ENCODE assay signal across 21 cellular contexts in the genomic region with DNA sequence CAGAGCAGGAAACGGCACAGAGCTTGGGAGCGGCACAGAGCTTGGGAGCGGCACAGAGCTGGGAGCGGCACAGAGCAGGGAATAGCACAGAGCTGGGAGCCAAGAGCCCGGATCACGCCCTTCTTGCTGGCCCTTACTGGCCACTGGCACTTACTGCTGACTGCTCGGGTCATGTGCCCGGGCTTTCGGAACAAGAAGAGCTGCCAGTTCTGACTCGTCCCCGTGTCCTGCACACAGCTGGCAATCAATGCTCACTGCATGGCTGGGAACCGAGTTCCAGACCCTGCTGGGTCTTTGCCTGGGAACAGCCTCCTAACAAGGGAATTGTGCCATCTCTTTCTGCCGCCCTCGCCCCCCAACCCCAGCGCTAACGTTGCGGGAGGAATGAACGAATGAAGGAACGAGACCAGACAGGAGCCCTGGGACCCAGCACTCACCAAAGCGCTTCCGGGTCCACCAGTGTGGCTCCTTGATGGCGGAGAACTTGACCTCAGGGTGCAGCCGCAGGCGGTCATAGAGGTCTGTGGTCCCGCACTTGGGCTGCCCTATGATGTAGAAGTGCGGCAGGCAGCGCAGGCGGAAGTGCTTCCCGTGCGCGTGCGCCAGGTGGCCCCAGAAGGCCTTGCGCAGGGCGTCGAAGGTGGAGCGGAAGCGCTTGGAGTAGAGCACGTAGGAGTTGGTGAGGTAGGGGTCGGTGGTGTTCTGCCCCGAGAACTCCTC. TPM values are rescaled to one million over a fixed set of nuclear protein-coding genes. Genes with fewer than 3 reads are reported as not detected.
DNase-seq lines count a peak whose midpoint lies in the region; ATAC-seq and TF ChIP-seq lines count a peak whose summit lies in the region.
"Had no signal": no experiment of that assay in that cellular context is flagged by ENCODE, and none has a peak within 500 bp of the region (broad histone marks: within the 10 kb centered on the region; RNA-seq: fewer than 3 reads in every experiment).

No MANE protein-coding gene starts in this region.

- 85 to 100% methylated on average over 3 to 34 of the region's 40 CpGs for WGBS in transverse colon (ENCODE audit: low coverage in 1 of 2), 2 donors

- H3K27me3 Mint-ChIP-seq in nephron progenitor cell (ENCODE audit: low read depth, poor library complexity), result peaks cover 3% of the 10 kb centered on the region
- H3K27me3 Mint-ChIP-seq: activated CD8-positive, alpha-beta T cell treated with anti-CD3 and anti-CD28 coated beads for 36 hours had no signal

- H3K27me3 ChIP-seq in transverse colon, result no peaks in the 10 kb centered on the region
- H3K27me3 ChIP-seq: heart right ventricle, upper lobe of left lung had no signal

- peak overlapping the region; percentile 56 for H3K4me3 ChIP-seq in fibroblast of villous mesenchyme (ENCODE audit: low read depth, low read length)
- H3K4me3 ChIP-seq in transverse colon, result no peak overlapping the region
- H3K4me3 ChIP-seq: GM23248, heart right ventricle, upper lobe of left lung had no signal

- H3K27ac ChIP-seq in transverse colon, result peak overlapping the region in 1 of 4 donors; percentile 27
- H3K27ac ChIP-seq: GM23248, upper lobe of left lung had no signal

- TF ChIP-seq POLR2A in transverse colon (IDR thresholded peaks at IDR 0.05), result no peak

- H3K9me3 ChIP-seq in transverse colon, result no peaks in the 10 kb centered on the region
- H3K9me3 ChIP-seq: upper lobe of left lung had no signal

- TF ChIP-seq EP300 in transverse colon (IDR thresholded peaks at IDR 0.05; ENCODE audit: low read depth), result no peak

- H3K36me3 ChIP-seq in transverse colon, result no peaks in the 10 kb centered on the region

- TF ChIP-seq CTCF in fibroblast of villous mesenchyme (IDR thresholded peaks at IDR 0.05; ENCODE audit: insufficient read depth, low read depth, low read length) (no peak), nephron progenitor cell (IDR thresholded peaks at IDR 0.05) (no peak), transverse colon (IDR thresholded peaks at IDR 0.05) (no peak)

- intact Hi-C loops in Right ventricle myocardium superior (cut with DNase I), result no loop called here
- intact Hi-C loops in cardiac septum (cut with DNase I), result no loop called here
- intact Hi-C loops in transverse colon (cut with DNase I; ENCODE audit: low total_unique reads), result no loop called here

- peaks cover 45% of the 10 kb centered on the region for H3K4me1 Mint-ChIP-seq in nephron progenitor cell

- peaks cover 24% of the 10 kb centered on the region for H3K9me3 Mint-ChIP-seq in nephron progenitor cell

- H3K36me3 Mint-ChIP-seq in nephron progenitor cell (ENCODE audit: low read depth), result peaks cover 47% of the 10 kb centered on the region

- in situ Hi-C loops in transverse colon (cut with MboI; ENCODE audit: low pct_ligation_motif_present in 1 of 4, low pct_unique_long_range_greater_than_20kb in 1 of 4, low sequenced_read_pairs in 3 of 4), result no loop called here

- H3K4me1 ChIP-seq in transverse colon, result peaks cover 0 to 15% (median 3%) of the 10 kb centered on the region in 4 donors

- DNase-seq in Right ventricle myocardium superior (no peak), cardiac septum (ENCODE audit: low spot score) (no peak), fibroblast of villous mesenchyme (ENCODE audit: low read depth) (peak; percentile 22), nephron progenitor cell (no peak), transverse colon (peak; percentile 29), NCI-H748 treated with DMSO at 0.1 percent for 48 hours (lab: John Stamatoyannopoulos, UW) (no peak)
- no peak for DNase-seq in NK-92 treated with Interleukin-12 subunit alpha and Interleukin-12 subunit beta, amount 100 ng/mL, for 24 hours (lab: John Stamatoyannopoulos, UW)
- DNase-seq: activated CD8-positive, alpha-beta T cell treated with anti-CD3 and anti-CD28 coated beads for 36 hours; activated gamma-delta T cell; Calu3; GM23248; heart right ventricle; IMR-90; NCI-H2171; NCI-H524 treated with DMSO at 0.1 percent for 48 hours; SHP77; stimulated activated CD4-positive, alpha-beta T cell treated with anti-CD3 and anti-CD28 coated beads, Interleukin-4, amount 100 ng/mL, for 4 hours; stimulated activated naive CD8-positive, alpha-beta T cell treated with anti-CD3 and anti-CD28 coated beads, Interleukin-15, amount 100 ng/mL, for 72 hours had no signal

- H3K27ac Mint-ChIP-seq in nephron progenitor cell, result peak overlapping the region; percentile 60
- H3K27ac Mint-ChIP-seq: activated CD8-positive, alpha-beta T cell treated with anti-CD3 and anti-CD28 coated beads for 36 hours; stimulated activated naive CD8-positive, alpha-beta T cell treated with anti-CD3 and anti-CD28 coated beads, Interleukin-15, amount 100 ng/mL, for 72 hours had no signal

- no peak overlapping the region for H3K4me3 Mint-ChIP-seq in nephron progenitor cell
- H3K4me3 Mint-ChIP-seq: activated CD8-positive, alpha-beta T cell treated with anti-CD3 and anti-CD28 coated beads for 36 hours; brain; stimulated activated naive CD8-positive, alpha-beta T cell treated with anti-CD3 and anti-CD28 coated beads, Interleukin-15, amount 100 ng/mL, for 72 hours had no signal

- peak; percentile 34 for ATAC-seq in Right ventricle myocardium superior (ENCODE audit: poor library complexity)
- ATAC-seq in GM18909 (IDR thresholded peaks at IDR 0.05; ENCODE audit: poor library complexity, unreplicated experiment), result no peak
- ATAC-seq: activated CD8-positive, alpha-beta T cell treated with anti-CD3 and anti-CD28 coated beads for 36 hours; stimulated activated naive CD8-positive, alpha-beta T cell treated with anti-CD3 and anti-CD28 coated beads, Interleukin-15, amount 100 ng/mL, for 72 hours had no signal

RNA-seq across cellular contexts. Expression of a gene that starts 49.1 kb away (rescaled TPM):
- total RNA-seq in Right ventricle myocardium superior (3.0 TPM), cardiac septum (5.4 TPM), fibroblast of villous mesenchyme (7.4 and 16.4 TPM in 2 replicates), transverse colon (10 to 100 TPM in 3 of 4 donors, 1 to 10 TPM in 1; 10.0 to 25.4 (median 16.0) TPM)

Comparison
In these comparisons a context has a peak if more than half of its experiments do, and no peak if none do; other contexts are left out.
1. DNase-seq: peak in fibroblast of villous mesenchyme (single experiment) and transverse colon (single experiment); none in Right ventricle myocardium superior (single experiment), cardiac septum (single experiment), nephron progenitor cell (single experiment), NCI-H748 treated with DMSO at 0.1 percent for 48 hours (single experiment) and NK-92 treated with Interleukin-12 subunit alpha and Interleukin-12 subunit beta, amount 100 ng/mL, for 24 hours (single experiment).